In the genomic region with DNA sequence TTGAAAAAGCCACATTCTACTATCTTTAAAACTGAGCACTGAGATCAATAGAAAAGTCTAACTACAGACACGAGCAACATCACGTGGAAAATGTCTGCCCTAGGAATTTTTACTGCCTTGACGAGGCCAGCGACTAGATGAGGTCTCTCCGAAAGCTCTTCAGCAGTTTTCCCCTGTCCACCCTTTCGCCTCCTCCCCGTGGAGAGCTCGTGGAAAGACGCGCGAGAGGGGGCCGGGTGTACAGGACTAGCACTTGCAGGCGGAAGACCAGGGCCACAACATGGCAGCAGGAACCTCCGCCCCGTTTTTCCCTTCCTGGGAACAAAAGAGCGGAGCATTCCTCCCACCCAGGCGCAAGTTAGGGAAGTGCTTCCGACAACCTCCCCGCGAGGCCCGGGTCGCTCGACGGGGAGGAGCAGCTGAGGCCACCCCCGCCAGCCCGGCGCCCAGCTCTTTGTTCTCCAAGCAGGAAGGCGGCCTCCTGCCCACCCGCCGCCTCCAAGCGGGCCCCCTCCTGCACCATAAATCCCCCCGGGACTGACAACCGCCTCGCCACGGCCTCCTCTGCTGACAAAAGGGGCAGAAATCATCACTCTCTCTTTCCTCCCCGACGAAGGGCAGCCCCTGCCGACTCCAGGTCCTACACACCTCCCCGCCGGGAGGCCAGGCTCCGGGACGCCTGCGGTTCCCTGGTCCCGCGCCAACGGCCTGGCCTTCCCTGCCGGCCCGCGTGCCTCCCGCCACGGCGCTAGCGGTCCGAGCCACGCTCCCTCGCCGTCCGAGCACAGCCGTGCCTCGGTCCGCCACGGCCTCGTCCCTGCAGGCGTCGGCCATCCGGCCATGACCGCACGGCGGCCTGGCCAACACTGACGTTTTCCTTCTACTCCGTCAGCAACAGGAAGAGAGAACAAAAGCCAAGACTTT, we compare ENCODE assay signal across 8 cellular contexts. TPM values are rescaled to one million over a fixed set of nuclear protein-coding genes. Genes with fewer than 3 reads are reported as not detected.
DNase-seq lines count a peak whose midpoint lies in the region; ATAC-seq, FAIRE-seq and TF ChIP-seq lines count a peak whose summit lies in the region.

No MANE protein-coding gene starts in this region.

- H3K27me3 ChIP-seq in endothelial cell of umbilical vein (ENCODE audit: control insufficient read depth in 2 of 2, insufficient read depth in 2 of 2, low read length in 2 of 2) = no peaks in the 10 kb centered on the region

- H3K9me1 ChIP-seq in endothelial cell of umbilical vein (replicated peaks; ENCODE audit: control insufficient read depth, extremely low read depth, insufficient read depth, low read length) = no peaks in the 10 kb centered on the region

- H3K27ac ChIP-seq in endothelial cell of umbilical vein (ENCODE audit: insufficient read depth, low read depth, low read length) = peak overlapping the region; percentile 97

- CTCF ChIA-PET in Calu3 (lab: Charles Lee) (interaction anchor here (0.7 to 2.9 kb wide), 12 partner anchors 9 to 203 kb away, joined by 3 to 13 read pairs (median 6); a partner anchor contains a TSS), endothelial cell of umbilical vein (lab: Charles Lee) (interaction anchor here (0.5 to 2.3 kb wide), 9 partner anchors 9 to 126 kb away, joined by 3 to 18 read pairs (median 8); a partner anchor contains a TSS)
- CTCF ChIA-PET in activated CD8-positive, alpha-beta memory T cell treated with anti-CD3 and anti-CD28 coated beads, Interleukin-2, amount 10 ng/mL, durations not matched to agents 7 days and 5 days (lab: Charles Lee) = interaction anchor here (0.5 to 5.3 kb wide), 11 partner anchors 10 to 1042 kb away, joined by 3 to 38 read pairs (median 4); a partner anchor contains a TSS

- no peaks in the 10 kb centered on the region for H3K9me3 Mint-ChIP-seq in Calu3 (ENCODE audit: low read depth, unreplicated experiment)
- H3K9me3 Mint-ChIP-seq in activated CD8-positive, alpha-beta memory T cell treated with anti-CD3 and anti-CD28 coated beads, Interleukin-2, amount 10 ng/mL, durations not matched to agents 7 days and 5 days (ENCODE audit: low read depth) = no peaks in the 10 kb centered on the region

- peaks cover 21% of the 10 kb centered on the region for H4K20me1 ChIP-seq in endothelial cell of umbilical vein (replicated peaks; ENCODE audit: control insufficient read depth, extremely low read depth, insufficient read depth, low read length)

- no peak for FAIRE-seq in endothelial cell of umbilical vein (lab: Jason Lieb, UNC)

- H3K4me1 ChIP-seq in endothelial cell of umbilical vein (ENCODE audit: control insufficient read depth, extremely low read depth, insufficient read depth, low read length) = peaks cover 47% of the 10 kb centered on the region

- H3K4me3 Mint-ChIP-seq in Calu3 (ENCODE audit: low read depth, unreplicated experiment) = peak overlapping the region; percentile 95
- H3K4me3 Mint-ChIP-seq in activated CD8-positive, alpha-beta memory T cell treated with anti-CD3 and anti-CD28 coated beads, Interleukin-2, amount 10 ng/mL, durations not matched to agents 7 days and 5 days = peak overlapping the region; percentile 86

- peaks cover 7% of the 10 kb centered on the region for H3K4me1 Mint-ChIP-seq in Calu3 (ENCODE audit: low read depth, unreplicated experiment)
- H3K4me1 Mint-ChIP-seq in activated CD8-positive, alpha-beta memory T cell treated with anti-CD3 and anti-CD28 coated beads, Interleukin-2, amount 10 ng/mL, durations not matched to agents 7 days and 5 days = peaks cover 48% of the 10 kb centered on the region

- H2AFZ ChIP-seq in endothelial cell of umbilical vein (ENCODE audit: low read depth, low read length) = peak overlapping the region; percentile 36

- TF ChIP-seq POLR2A in endothelial cell of umbilical vein (IDR thresholded peaks at IDR 0.05; ENCODE audit: low read depth, low read length) = peak; percentile 36

- H3K9ac ChIP-seq in endothelial cell of umbilical vein (replicated peaks; ENCODE audit: extremely low read depth, insufficient read depth, low read length) = peak overlapping the region; percentile 100

- peak overlapping the region; percentile 88 to 97 (median 97) for H3K4me3 ChIP-seq in endothelial cell of umbilical vein (replicated peaks in 1 of 3; ENCODE audit: insufficient read depth in 1 of 3, low read depth in 1 of 3, low read length in 3 of 3)

- peak; percentile 4 for ATAC-seq in activated CD8-positive, alpha-beta memory T cell treated with anti-CD3 and anti-CD28 coated beads, Interleukin-2, amount 10 ng/mL, durations not matched to agents 7 days and 5 days
- ATAC-seq in GM18520 (IDR thresholded peaks at IDR 0.05; ENCODE audit: unreplicated experiment) = no peak

- intact Hi-C loops in Calu3 (cut with micrococcal nuclease; ENCODE audit: unreplicated experiment) = loop anchor here (5.0 to 10.0 kb wide), 3 partner anchors 49 to 124 kb away; a partner anchor contains a TSS
- intact Hi-C loops in endothelial cell of umbilical vein (cut with micrococcal nuclease) = loop anchor here (1.0 to 5.0 kb wide), 4 partner anchors 92 to 1169 kb away; no protein-coding TSS in a partner anchor

- POLR2A ChIA-PET in endothelial cell of umbilical vein (lab: Charles Lee) = interaction anchor here (0.6 to 3.5 kb wide), 20 partner anchors 9 to 1477 kb away, joined by 3 to 90 read pairs (median 10); a partner anchor contains a TSS

- peaks cover 55% of the 10 kb centered on the region for H3K79me2 ChIP-seq in endothelial cell of umbilical vein (ENCODE audit: control insufficient read depth, insufficient read depth, low read length)

- no peaks in the 10 kb centered on the region for H3K9me3 ChIP-seq in endothelial cell of umbilical vein (replicated peaks; ENCODE audit: control insufficient read depth, insufficient read depth, low read length)

- H3K36me3 ChIP-seq in endothelial cell of umbilical vein (ENCODE audit: control insufficient read depth in 2 of 2, extremely low read depth in 1 of 2, insufficient read depth in 2 of 2, low read length in 2 of 2) = peaks cover 29 to 38% of the 10 kb centered on the region in 2 experiments

- H3K27me3 Mint-ChIP-seq in Calu3 (ENCODE audit: unreplicated experiment) = no peaks in the 10 kb centered on the region
- no peaks in the 10 kb centered on the region for H3K27me3 Mint-ChIP-seq in activated CD8-positive, alpha-beta memory T cell treated with anti-CD3 and anti-CD28 coated beads, Interleukin-2, amount 10 ng/mL, durations not matched to agents 7 days and 5 days

- peak overlapping the region; percentile 81 for H3K4me2 ChIP-seq in endothelial cell of umbilical vein (ENCODE audit: insufficient read depth, low read length)

- no TSS peak for BruUV-seq in Calu3 (replicated peaks; lab: Mats Ljungman, UMichigan)
- TSS peak; percentile 24 for BruUV-seq in endothelial cell of umbilical vein (replicated peaks; lab: Mats Ljungman, UMichigan)

- DNase-seq in Calu3 (peak; percentile 49), H4 (ENCODE audit: low spot score) (peak; percentile 29), NCI-H1105 treated with DMSO at 0.1 percent for 48 hours (lab: John Stamatoyannopoulos, UW) (peak; percentile 49), endothelial cell of umbilical vein (ENCODE audit: low read depth, low spot score) (peak; percentile 63), midbrain (lab: John Stamatoyannopoulos, UW) (peak; percentile 38)
- DNase-seq in activated CD8-positive, alpha-beta memory T cell treated with anti-CD3 and anti-CD28 coated beads, Interleukin-2, amount 10 ng/mL, durations not matched to agents 7 days and 5 days = peak; percentile 72
- DNase-seq in stimulated activated CD8-positive, alpha-beta memory T cell treated with anti-CD3 and anti-CD28 coated beads, Interleukin-2, amount 100 ng/mL, for 1 hour (ENCODE audit: low read depth in 2 of 2) = peak; percentile 10 to 20

- dilution Hi-C loops in endothelial cell of umbilical vein (cut with MboI; ENCODE audit: extremely low pct_ligation_motif_present, low sequenced_read_pairs) = no loop called here

- peaks cover 67% of the 10 kb centered on the region for H3K36me3 Mint-ChIP-seq in Calu3 (ENCODE audit: insufficient read depth, unreplicated experiment)
- peaks cover 49% of the 10 kb centered on the region for H3K36me3 Mint-ChIP-seq in activated CD8-positive, alpha-beta memory T cell treated with anti-CD3 and anti-CD28 coated beads, Interleukin-2, amount 10 ng/mL, durations not matched to agents 7 days and 5 days

- TF ChIP-seq CTCF in Calu3 (IDR thresholded peaks at IDR 0.05; ENCODE audit: unreplicated experiment) = no peak
- no peak for TF ChIP-seq CTCF in endothelial cell of umbilical vein (IDR thresholded peaks at IDR 0.05; ENCODE audit: extremely low read depth in 1 of 2, insufficient read depth in 1 of 2, low read depth in 1 of 2, low read length in 2 of 2)

- H3K27ac Mint-ChIP-seq in Calu3 (ENCODE audit: unreplicated experiment) = peak overlapping the region; percentile 96
- H3K27ac Mint-ChIP-seq in activated CD8-positive, alpha-beta memory T cell treated with anti-CD3 and anti-CD28 coated beads, Interleukin-2, amount 10 ng/mL, durations not matched to agents 7 days and 5 days = peak overlapping the region; percentile 99

RNA-seq across cellular contexts. Expression of a gene that starts 0.8 kb away (rescaled TPM):
- total RNA-seq in Calu3 (2022) (690 and 772 TPM in 2 replicates), endothelial cell of umbilical vein (1,175 and 1,194 TPM in 2 replicates)
- total RNA-seq in H4 (2014; rRNA removed; shearing (Covaris generic)) = 728 and 827 TPM in 2 replicates
- total RNA-seq in activated CD8-positive, alpha-beta memory T cell treated with anti-CD3 and anti-CD28 coated beads, Interleukin-2, amount 10 ng/mL, durations not matched to agents 7 days and 5 days = 100 to 1,000 TPM; 579 to 898 TPM
- polyA plus RNA-seq in endothelial cell of umbilical vein = 297 and 382 TPM in 2 replicates
- polyA plus RNA-seq in endothelial cell of umbilical vein (2011; cell fraction: cytosol; rRNA removed) = 501 and 523 TPM in 2 replicates
- polyA plus RNA-seq in endothelial cell of umbilical vein (2011; cell fraction: nucleus; rRNA removed) = 787 and 812 TPM in 2 replicates
- 602 and 1,003 TPM in 2 replicates for polyA plus RNA-seq in endothelial cell of umbilical vein (2012)
- polyA minus RNA-seq in endothelial cell of umbilical vein = 667 and 874 TPM in 2 replicates
- 684 TPM for polyA minus RNA-seq in endothelial cell of umbilical vein (2011; cell fraction: cytosol; rRNA and poly(A)+ RNA removed)
- 739 and 871 TPM in 2 replicates for polyA minus RNA-seq in endothelial cell of umbilical vein (2011; cell fraction: nucleus; rRNA and poly(A)+ RNA removed)

RNA-seq across cellular contexts. Expression of a gene that starts 50.0 kb away (rescaled TPM):
- total RNA-seq in Calu3 (2022) (49.8 and 51.4 TPM in 2 replicates), endothelial cell of umbilical vein (35.7 and 41.2 TPM in 2 replicates)
- total RNA-seq in H4 (2014; rRNA removed; shearing (Covaris generic)) = 43.5 and 48.1 TPM in 2 replicates
- 10 to 100 TPM; 34.9 to 35.5 TPM for total RNA-seq in activated CD8-positive, alpha-beta memory T cell treated with anti-CD3 and anti-CD28 coated beads, Interleukin-2, amount 10 ng/mL, durations not matched to agents 7 days and 5 days
- polyA plus RNA-seq in endothelial cell of umbilical vein = 59.4 and 73.9 TPM in 2 replicates
- polyA plus RNA-seq in endothelial cell of umbilical vein (2011; cell fraction: cytosol; rRNA removed) = 44.3 and 46.4 TPM in 2 replicates
- 82.4 and 83.0 TPM in 2 replicates for polyA plus RNA-seq in endothelial cell of umbilical vein (2011; cell fraction: nucleus; rRNA removed)
- 26.2 and 33.8 TPM in 2 replicates for polyA plus RNA-seq in endothelial cell of umbilical vein (2012)
- 280 and 304 TPM in 2 replicates for polyA minus RNA-seq in endothelial cell of umbilical vein
- 28.3 TPM for polyA minus RNA-seq in endothelial cell of umbilical vein (2011; cell fraction: cytosol; rRNA and poly(A)+ RNA removed)
- 86.6 and 118 TPM in 2 replicates for polyA minus RNA-seq in endothelial cell of umbilical vein (2011; cell fraction: nucleus; rRNA and poly(A)+ RNA removed)

RNA-seq across cellular contexts. Expression of a gene that starts 56.8 kb away (rescaled TPM):
- 31.4 and 34.0 TPM in 2 replicates for total RNA-seq in Calu3 (2022)
- total RNA-seq in H4 (2014; rRNA removed; shearing (Covaris generic)) = 11.7 and 17.2 TPM in 2 replicates
- total RNA-seq in activated CD8-positive, alpha-beta memory T cell treated with anti-CD3 and anti-CD28 coated beads, Interleukin-2, amount 10 ng/mL, durations not matched to agents 7 days and 5 days = 10 to 100 TPM; 33.9 to 44.6 TPM
- 33.2 and 33.4 TPM in 2 replicates for total RNA-seq in endothelial cell of umbilical vein
- 5.2 and 7.5 TPM in 2 replicates for polyA plus RNA-seq in endothelial cell of umbilical vein
- 10.9 and 11.2 TPM in 2 replicates for polyA plus RNA-seq in endothelial cell of umbilical vein (2011; cell fraction: cytosol; rRNA removed)
- 14.0 and 15.3 TPM in 2 replicates for polyA plus RNA-seq in endothelial cell of umbilical vein (2011; cell fraction: nucleus; rRNA removed)
- 26.9 and 36.9 TPM in 2 replicates for polyA plus RNA-seq in endothelial cell of umbilical vein (2012)
- polyA minus RNA-seq in endothelial cell of umbilical vein = 19.1 and 23.8 TPM in 2 replicates
- 12.9 TPM for polyA minus RNA-seq in endothelial cell of umbilical vein (2011; cell fraction: cytosol; rRNA and poly(A)+ RNA removed)
- polyA minus RNA-seq in endothelial cell of umbilical vein (2011; cell fraction: nucleus; rRNA and poly(A)+ RNA removed) = 13.6 and 14.6 TPM in 2 replicates

Comparison
In these comparisons a context has a peak if more than half of its experiments do, and no peak if none do; other contexts are left out.
1. DNase-seq: peak in every context shown above with its lines; median percentile 72 in activated CD8-positive, alpha-beta memory T cell treated with anti-CD3 and anti-CD28 coated beads, Interleukin-2, amount 10 ng/mL, durations not matched to agents 7 days and 5 days; 63 in endothelial cell of umbilical vein; 49 in Calu3; 49 in NCI-H1105 treated with DMSO at 0.1 percent for 48 hours; 38 in midbrain; 29 in H4; 15 in stimulated activated CD8-positive, alpha-beta memory T cell treated with anti-CD3 and anti-CD28 coated beads, Interleukin-2, amount 100 ng/mL, for 1 hour.